1 cellular context compared by ENCODE assay signal in genomic region chr14:22567437-22567836, GRCh38.
TF ChIP-seq lines count a peak whose summit lies in the region.

No MANE protein-coding gene starts in this region.

TF ChIP-seq in GM12878, 131 proteins besides CTCF, POLR2A, EP300 and RAD21 (continued from another document and continues in another):
- no peak for TF ChIP-seq IRF4 (IDR thresholded peaks at IDR 0.05; ENCODE audit: low read depth, low read length)
- no peak for TF ChIP-seq ASH2L (IDR thresholded peaks at IDR 0.05; ENCODE audit: borderline replicate concordance, low read depth)
- peak; percentile 16 for TF ChIP-seq SKIL (IDR thresholded peaks at IDR 0.05; ENCODE audit: low read depth, poor library complexity, severe bottlenecking)
- no peak for TF ChIP-seq USF1 (IDR thresholded peaks at IDR 0.05; ENCODE audit: borderline replicate concordance, extremely low read length, insufficient read depth, low read depth, low read length)
- no peak for TF ChIP-seq PML (IDR thresholded peaks at IDR 0.05; ENCODE audit: low read length)
- TF ChIP-seq FOXM1 (IDR thresholded peaks at IDR 0.05; ENCODE audit: low read depth, low read length): 0 out of 2 replicates have a peak, but pooled peaks have one; percentile 3
- TF ChIP-seq ZNF274 (IDR thresholded peaks at IDR 0.05; ENCODE audit: insufficient read depth, insufficient read length): no peak
- TF ChIP-seq TAF1 (IDR thresholded peaks at IDR 0.05; ENCODE audit: borderline replicate concordance, low read depth, low read length): no peak
- no peak for TF ChIP-seq NFXL1 (IDR thresholded peaks at IDR 0.05; ENCODE audit: borderline replicate concordance)
- peak; percentile 51 for TF ChIP-seq MTA2 (IDR thresholded peaks at IDR 0.05; ENCODE audit: low read depth)
- 0 out of 2 replicates have a peak, but pooled peaks have one; percentile 20 for TF ChIP-seq DPF2 (IDR thresholded peaks at IDR 0.05)
- no peak for TF ChIP-seq NRF1 (conservative IDR thresholded peaks at IDR 0.05; ENCODE audit: low read depth, low read length)
- TF ChIP-seq IKZF1 (conservative IDR thresholded peaks at IDR 0.05): peak; percentile 33
- TF ChIP-seq SPI1 (IDR thresholded peaks at IDR 0.05; ENCODE audit: borderline replicate concordance, insufficient read depth, low read depth, low read length): no peak
- no peak for TF ChIP-seq IRF5 (IDR thresholded peaks at IDR 0.05; ENCODE audit: borderline replicate concordance)
- TF ChIP-seq STAT3 (IDR thresholded peaks at IDR 0.05; ENCODE audit: low read depth, low read length): no peak
- no peak for TF ChIP-seq SMAD5 (IDR thresholded peaks at IDR 0.05; ENCODE audit: low read depth)
- no peak for TF ChIP-seq ZNF592 (IDR thresholded peaks at IDR 0.05)
- no peak for TF ChIP-seq SREBF1 (IDR thresholded peaks at IDR 0.05; ENCODE audit: low read length)
- TF ChIP-seq MYB (IDR thresholded peaks at IDR 0.05; ENCODE audit: borderline replicate concordance, low read depth, low read length): no peak
- no peak for TF ChIP-seq KAT2A (conservative IDR thresholded peaks at IDR 0.05; ENCODE audit: control insufficient read depth, low read depth, low read length)
- TF ChIP-seq REST (IDR thresholded peaks at IDR 0.05; ENCODE audit: low read depth, low read length): no peak
- TF ChIP-seq SUZ12 (IDR thresholded peaks at IDR 0.05; ENCODE audit: unreplicated experiment): no peak
- TF ChIP-seq IKZF2 (IDR thresholded peaks at IDR 0.05): 0 out of 4 replicates have a peak, but pooled peaks of 1 of the 2 experiments have one; percentile 34
- no peak for TF ChIP-seq ATF3 (IDR thresholded peaks at IDR 0.05; ENCODE audit: borderline replicate concordance, extremely low read depth, low read depth, low read length)
- TF ChIP-seq NR2C2 (IDR thresholded peaks at IDR 0.05; ENCODE audit: borderline replicate concordance, control insufficient read depth, insufficient read length, low read depth): no peak
- no peak for TF ChIP-seq RCOR1 (conservative IDR thresholded peaks at IDR 0.05; ENCODE audit: low read depth, low read length)
- TF ChIP-seq KDM1A (IDR thresholded peaks at IDR 0.05; ENCODE audit: borderline replicate concordance): no peak
- TF ChIP-seq TBL1XR1 (IDR thresholded peaks at IDR 0.05; ENCODE audit: low read depth, low read length): no peak
- no peak for TF ChIP-seq FOXK2 (IDR thresholded peaks at IDR 0.05)
- TF ChIP-seq HSF1 (IDR thresholded peaks at IDR 0.05; ENCODE audit: low read depth, low read length): no peak
- TF ChIP-seq GABPA (IDR thresholded peaks at IDR 0.05; ENCODE audit: low read depth): no peak
- 0 out of 2 replicates have a peak, but pooled peaks have one; percentile 16 for TF ChIP-seq BMI1 (IDR thresholded peaks at IDR 0.05; ENCODE audit: borderline replicate concordance)
- no peak for TF ChIP-seq ZBTB33 (IDR thresholded peaks at IDR 0.05)
- TF ChIP-seq ZNF687 (IDR thresholded peaks at IDR 0.05): peak; percentile 35
- TF ChIP-seq ETV6 (conservative IDR thresholded peaks at IDR 0.05 in 1 of 2, IDR thresholded peaks at IDR 0.05 in 1 of 2; ENCODE audit: borderline replicate concordance in 1 of 2, low read depth in 1 of 2): no peak
- no peak for TF ChIP-seq SIN3A (IDR thresholded peaks at IDR 0.05; ENCODE audit: low read depth, low read length)
- peak; percentile 39 for TF ChIP-seq MEF2B (IDR thresholded peaks at IDR 0.05; ENCODE audit: partially characterized antibody, poor library complexity, severe bottlenecking)
